ENCODE assay signal across 25 cellular contexts in the genomic region with DNA sequence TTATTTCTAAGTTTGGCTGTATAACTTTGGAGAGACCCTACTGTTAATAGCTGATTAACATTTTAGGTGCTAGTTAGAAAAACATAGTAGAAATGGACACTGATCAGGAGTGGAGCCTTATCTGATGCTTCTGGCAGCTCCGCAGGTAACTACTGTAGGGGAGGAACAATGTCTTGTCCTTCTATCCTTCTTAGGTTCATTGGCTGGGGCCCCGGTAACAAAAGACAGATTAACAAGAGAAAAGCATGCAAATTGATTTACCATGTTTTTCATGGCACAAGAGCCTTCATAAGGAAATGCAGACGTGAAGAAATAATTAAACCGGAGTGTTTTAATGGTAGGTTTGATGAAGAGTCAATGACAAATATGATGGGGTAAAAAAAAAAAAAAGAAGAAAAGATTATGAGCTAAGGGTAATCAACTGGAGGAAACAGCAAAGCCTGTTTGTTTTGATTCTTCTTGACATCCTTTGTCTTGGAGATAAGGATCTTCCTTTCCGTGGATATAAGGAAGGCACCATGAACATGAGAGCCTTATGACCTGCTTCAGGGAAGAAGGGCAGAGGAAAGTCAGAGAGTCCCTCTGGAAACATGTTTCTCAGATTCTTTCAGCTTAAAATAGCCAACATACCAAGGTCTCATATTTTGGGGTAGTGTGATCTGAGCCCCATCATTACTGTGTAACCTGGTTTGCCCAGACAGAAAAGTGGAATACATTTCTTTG.
"Had no signal": no experiment of that assay in that cellular context is flagged by ENCODE, and none has a peak within 500 bp of the region (broad histone marks: within the 10 kb centered on the region; RNA-seq: fewer than 3 reads in every experiment).

No MANE protein-coding gene starts in this region.

- H3K36me3 ChIP-seq: adrenal gland, ascending aorta, brain microvascular endothelial cell, left ventricle myocardium inferior, neutrophil, ovary, thyroid gland, uterus had no signal

- H3K27ac Mint-ChIP-seq: activated CD8-positive, alpha-beta T cell treated with anti-CD3 and anti-CD28 coated beads, Interleukin-2, amount 10 ng/mL, durations not matched to agents 7 days and 5 days; activated naive CD8-positive, alpha-beta T cell; activated T-helper 17 cell treated with anti-CD3 and anti-CD28 coated beads, Interleukin-2, amount 50 U/mL, for 72 hours; dendritic cell treated with granulocyte-macrophage colony-stimulating factor and Interleukin-4, amounts not matched to agents 40 ng/mL and 50 ng/mL, for 4 days; mesothelial cell of epicardium; natural killer cell; stimulated activated naive CD8-positive, alpha-beta T cell treated with anti-CD3 and anti-CD28 coated beads, Interleukin-15, Interleukin-2, amounts not matched to agents 100 ng/mL and 50 ng/mL, for 24 hours; T-helper 1 cell treated with Interleukin-12 subunit alpha and Interleukin-12 subunit beta and Interleukin-4 antibody, amounts not matched to agents 30 μg/mL and 1 μg/mL, for 36 hours had no signal

- H3K9me3 Mint-ChIP-seq: activated T-helper 17 cell treated with anti-CD3 and anti-CD28 coated beads, Interleukin-2, amount 50 U/mL, for 72 hours; dendritic cell treated with granulocyte-macrophage colony-stimulating factor and Interleukin-4, amounts not matched to agents 40 ng/mL and 50 ng/mL, for 4 days; stimulated activated naive CD8-positive, alpha-beta T cell treated with anti-CD3 and anti-CD28 coated beads, Interleukin-15, Interleukin-2, amounts not matched to agents 100 ng/mL and 50 ng/mL, for 24 hours; T-helper 1 cell treated with Interleukin-12 subunit alpha and Interleukin-12 subunit beta and Interleukin-4 antibody, amounts not matched to agents 30 μg/mL and 1 μg/mL, for 36 hours had no signal

- H3K27me3 ChIP-seq: adrenal gland, ascending aorta, brain microvascular endothelial cell, ovary, thyroid gland, uterus had no signal

- H3K9me3 ChIP-seq: adrenal gland, ascending aorta, neutrophil, ovary, thyroid gland, uterus had no signal

- H3K4me3 ChIP-seq: adrenal gland, ascending aorta, left ventricle myocardium inferior, ovary, thyroid gland, uterus had no signal

- H3K36me3 Mint-ChIP-seq: activated naive CD8-positive, alpha-beta T cell; mesothelial cell of epicardium; natural killer cell had no signal

- H3K27ac ChIP-seq: adrenal gland, ascending aorta, brain microvascular endothelial cell, left ventricle myocardium inferior, neutrophil, ovary, thyroid gland, uterus had no signal

- H3K4me1 ChIP-seq: adrenal gland, ascending aorta, left ventricle myocardium inferior, thyroid gland, uterus had no signal

- H3K4me1 Mint-ChIP-seq: activated T-helper 17 cell treated with anti-CD3 and anti-CD28 coated beads, Interleukin-2, amount 50 U/mL, for 72 hours; natural killer cell had no signal

- ATAC-seq: activated CD8-positive, alpha-beta T cell treated with anti-CD3 and anti-CD28 coated beads, Interleukin-2, amount 10 ng/mL, durations not matched to agents 7 days and 5 days; activated T-helper 17 cell treated with anti-CD3 and anti-CD28 coated beads, Interleukin-2, amount 50 U/mL, for 72 hours; esophagus mucosa; natural killer cell; right cardiac atrium had no signal

- H3K4me3 Mint-ChIP-seq: activated CD8-positive, alpha-beta T cell treated with anti-CD3 and anti-CD28 coated beads, Interleukin-2, amount 10 ng/mL, durations not matched to agents 7 days and 5 days; activated naive CD8-positive, alpha-beta T cell; activated T-helper 17 cell treated with anti-CD3 and anti-CD28 coated beads, Interleukin-2, amount 50 U/mL, for 72 hours; dendritic cell treated with granulocyte-macrophage colony-stimulating factor and Interleukin-4, amounts not matched to agents 40 ng/mL and 50 ng/mL, for 4 days; mesothelial cell of epicardium; natural killer cell; stimulated activated naive CD8-positive, alpha-beta T cell treated with anti-CD3 and anti-CD28 coated beads, Interleukin-15, Interleukin-2, amounts not matched to agents 100 ng/mL and 50 ng/mL, for 24 hours; T-helper 1 cell treated with Interleukin-12 subunit alpha and Interleukin-12 subunit beta and Interleukin-4 antibody, amounts not matched to agents 30 μg/mL and 1 μg/mL, for 36 hours had no signal

- DNase-seq: activated CD4-positive, alpha-beta T cell treated with anti-CD3 and anti-CD28 coated beads for 1 hour; activated CD4-positive, alpha-beta T cell treated with anti-CD3 and anti-CD28 coated beads, Interleukin-2, amount 50 U/mL, for 1 hour; activated CD8-positive, alpha-beta T cell treated with anti-CD3 and anti-CD28 coated beads, Interleukin-2, amount 10 ng/mL, durations not matched to agents 7 days and 5 days; adrenal gland; brain microvascular endothelial cell; caudate nucleus; effector CD8-positive, alpha-beta T cell; foreskin melanocyte; left ventricle myocardium inferior; natural killer cell; ovary; right cardiac atrium; stimulated activated CD4-positive, alpha-beta T cell treated with anti-CD3 and anti-CD28 coated beads, Interleukin-4, amount 100 ng/mL, for 24 hours; substantia nigra; thyroid gland; uterus had no signal
